Comparison of ENCODE assay signal across 16 cellular contexts in the genomic region with DNA sequence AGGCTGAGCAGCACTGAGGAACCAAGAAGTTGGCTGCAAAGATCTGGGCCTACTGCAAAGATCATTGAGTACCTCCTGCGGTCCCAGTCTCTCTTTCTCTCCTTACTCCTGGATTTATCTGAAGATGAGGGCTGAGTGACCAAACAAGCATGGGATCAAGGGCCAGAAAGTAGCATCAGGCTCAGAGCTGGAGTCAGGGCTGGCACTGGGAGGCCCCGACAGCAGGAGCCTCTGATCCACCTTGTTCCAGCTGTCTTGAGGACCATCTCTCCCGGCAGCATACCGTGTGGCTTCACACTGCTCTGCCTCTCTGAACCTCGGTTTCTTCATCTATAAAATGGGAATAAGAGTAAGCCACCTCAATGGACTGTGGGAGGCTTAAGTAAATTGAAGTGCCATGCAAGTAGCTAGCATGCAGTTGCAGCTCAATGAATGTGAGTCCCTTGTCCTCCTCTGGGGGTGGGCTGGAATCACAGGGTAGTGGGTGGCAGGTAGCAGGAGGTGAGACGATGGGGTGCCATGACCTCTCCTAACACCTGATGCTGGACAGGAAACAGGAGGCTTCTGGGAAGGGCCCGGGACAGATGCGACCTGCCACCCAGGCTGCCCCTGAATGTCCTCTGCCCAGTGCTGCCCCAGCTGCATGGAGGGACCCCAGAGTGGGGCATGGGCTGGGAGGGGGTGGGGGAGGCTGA. TPM values are rescaled to one million over a fixed set of nuclear protein-coding genes. Genes with fewer than 3 reads are reported as not detected.
DNase-seq lines count a peak whose midpoint lies in the region; ATAC-seq, FAIRE-seq and TF ChIP-seq lines count a peak whose summit lies in the region.
"Had no signal": no experiment of that assay in that cellular context is flagged by ENCODE, and none has a peak within 500 bp of the region (broad histone marks: within the 10 kb centered on the region; RNA-seq: fewer than 3 reads in every experiment).

No MANE protein-coding gene starts in this region.

- H3K27me3 ChIP-seq in WERI-Rb-1 (ENCODE audit: insufficient read depth, low read depth, severe bottlenecking): no peaks in the 10 kb centered on the region
- no peaks in the 10 kb centered on the region for H3K27me3 ChIP-seq in tibial artery
- H3K27me3 ChIP-seq: vagina had no signal

- no peaks in the 10 kb centered on the region for H3K9me3 Mint-ChIP-seq in activated naive CD8-positive, alpha-beta T cell (ENCODE audit: low read depth)
- H3K9me3 Mint-ChIP-seq in activated naive CD8-positive, alpha-beta T cell treated with anti-CD3 and anti-CD28 coated beads, Interleukin-2, amount 50 U/mL, for 24 hours: no peaks in the 10 kb centered on the region
- H3K9me3 Mint-ChIP-seq in type B pancreatic cell: no peaks in the 10 kb centered on the region
- H3K9me3 Mint-ChIP-seq: CD8-positive, alpha-beta T cell; naive thymus-derived CD4-positive, alpha-beta T cell had no signal

- peak overlapping the region; percentile 24 for H3K27ac Mint-ChIP-seq in activated naive CD8-positive, alpha-beta T cell
- H3K27ac Mint-ChIP-seq in activated naive CD8-positive, alpha-beta T cell treated with anti-CD3 and anti-CD28 coated beads, Interleukin-2, amount 50 U/mL, for 24 hours: no peak overlapping the region
- no peak overlapping the region for H3K27ac Mint-ChIP-seq in type B pancreatic cell
- H3K27ac Mint-ChIP-seq: CD8-positive, alpha-beta T cell had no signal

- FAIRE-seq in kidney (lab: Jason Lieb, UNC): no peak
- FAIRE-seq: GM12892 had no signal

- H3K27ac ChIP-seq in WERI-Rb-1 (no peak overlapping the region), kidney (ENCODE audit: low read depth in 2 of 2, low read length in 2 of 2) (no peak overlapping the region), tibial artery (no peak overlapping the region)
- H3K27ac ChIP-seq: vagina had no signal

- DNase-seq in activated naive CD8-positive, alpha-beta T cell treated with anti-CD3 and anti-CD28 coated beads, Interleukin-2, amount 50 U/mL, for 24 hours: no peak
- DNase-seq in WERI-Rb-1: peak; percentile 2
- peak; percentile 43 for DNase-seq in kidney
- peak; percentile 53 for DNase-seq in type B pancreatic cell (ENCODE audit: extremely low spot score, unreplicated experiment)
- DNase-seq in NCI-H146 (lab: John Stamatoyannopoulos, UW): no peak
- no peak for DNase-seq in tibial artery
- DNase-seq: cortex of kidney; naive thymus-derived CD4-positive, alpha-beta T cell; NCI-H1694; stimulated activated CD4-positive, alpha-beta T cell treated with anti-CD3 and anti-CD28 coated beads, Interleukin-2, amount 100 ng/mL, for 48 hours; substantia nigra had no signal

- no peak overlapping the region for H3K4me3 Mint-ChIP-seq in activated naive CD8-positive, alpha-beta T cell
- H3K4me3 Mint-ChIP-seq in activated naive CD8-positive, alpha-beta T cell treated with anti-CD3 and anti-CD28 coated beads, Interleukin-2, amount 50 U/mL, for 24 hours: no peak overlapping the region
- H3K4me3 Mint-ChIP-seq in type B pancreatic cell: no peak overlapping the region
- H3K4me3 Mint-ChIP-seq: CD8-positive, alpha-beta T cell; naive thymus-derived CD4-positive, alpha-beta T cell had no signal

- no peaks in the 10 kb centered on the region for H3K9me3 ChIP-seq in WERI-Rb-1 (ENCODE audit: severe bottlenecking)
- H3K9me3 ChIP-seq in kidney (ENCODE audit: control insufficient read depth in 1 of 2, low read length in 2 of 2): no peaks in the 10 kb centered on the region
- no peaks in the 10 kb centered on the region for H3K9me3 ChIP-seq in tibial artery
- H3K9me3 ChIP-seq: vagina had no signal

- intact Hi-C loops in kidney (cut with DNase I): no loop called here
- intact Hi-C loops in tibial artery (cut with DNase I; ENCODE audit: low total_unique reads): loop anchor here (5.0 kb wide), 1 partner anchor 72 kb away; no protein-coding TSS in a partner anchor

- TF ChIP-seq CTCF in WERI-Rb-1 (IDR thresholded peaks at IDR 0.05; ENCODE audit: low read depth, low read length) (no peak), kidney (IDR thresholded peaks at IDR 0.05; ENCODE audit: borderline replicate concordance, extremely low read depth, insufficient read depth) (no peak), type B pancreatic cell (conservative IDR thresholded peaks at IDR 0.05) (no peak), tibial artery (IDR thresholded peaks at IDR 0.05) (no peak)

- no peak overlapping the region for H3K9ac ChIP-seq in kidney (ENCODE audit: low read length in 2 of 2)

- H3K4me3 ChIP-seq in WERI-Rb-1 (ENCODE audit: low read depth, low read length) (no peak overlapping the region), kidney (ENCODE audit: low read length in 2 of 2) (no peak overlapping the region), tibial artery (no peak overlapping the region)
- H3K4me3 ChIP-seq: vagina had no signal

- H3K4me1 Mint-ChIP-seq in activated naive CD8-positive, alpha-beta T cell (ENCODE audit: low read depth): peaks cover 16% of the 10 kb centered on the region
- peaks cover 19% of the 10 kb centered on the region for H3K4me1 Mint-ChIP-seq in activated naive CD8-positive, alpha-beta T cell treated with anti-CD3 and anti-CD28 coated beads, Interleukin-2, amount 50 U/mL, for 24 hours
- peaks cover 26% of the 10 kb centered on the region for H3K4me1 Mint-ChIP-seq in type B pancreatic cell (ENCODE audit: unreplicated experiment)

- H3K36me3 Mint-ChIP-seq in activated naive CD8-positive, alpha-beta T cell: no peaks in the 10 kb centered on the region
- H3K36me3 Mint-ChIP-seq in activated naive CD8-positive, alpha-beta T cell treated with anti-CD3 and anti-CD28 coated beads, Interleukin-2, amount 50 U/mL, for 24 hours (ENCODE audit: low read depth): no peaks in the 10 kb centered on the region
- H3K36me3 Mint-ChIP-seq in type B pancreatic cell: no peaks in the 10 kb centered on the region
- H3K36me3 Mint-ChIP-seq: CD8-positive, alpha-beta T cell; naive thymus-derived CD4-positive, alpha-beta T cell had no signal

- peaks cover 7% of the 10 kb centered on the region for H3K27me3 Mint-ChIP-seq in activated naive CD8-positive, alpha-beta T cell
- H3K27me3 Mint-ChIP-seq in activated naive CD8-positive, alpha-beta T cell treated with anti-CD3 and anti-CD28 coated beads, Interleukin-2, amount 50 U/mL, for 24 hours: peaks cover 11% of the 10 kb centered on the region
- H3K27me3 Mint-ChIP-seq in type B pancreatic cell: peaks cover 48% of the 10 kb centered on the region

- H3K4me1 ChIP-seq in kidney (ENCODE audit: control insufficient read depth in 1 of 2, insufficient read depth in 1 of 2, low read depth in 1 of 2, low read length in 2 of 2) (peaks cover 6 to 14% of the 10 kb centered on the region in 2 donors), tibial artery (peaks cover 0 to 63% (median 50%) of the 10 kb centered on the region in 4 donors)

- H3K36me3 ChIP-seq in WERI-Rb-1 (no peaks in the 10 kb centered on the region), kidney (ENCODE audit: control insufficient read depth in 1 of 2, insufficient read depth in 2 of 2, low read length in 2 of 2) (no peaks in the 10 kb centered on the region), tibial artery (no peaks in the 10 kb centered on the region)
- H3K36me3 ChIP-seq: vagina had no signal

- ATAC-seq in activated naive CD8-positive, alpha-beta T cell treated with anti-CD3 and anti-CD28 coated beads, Interleukin-2, amount 50 U/mL, for 24 hours: no peak
- no peak for ATAC-seq in GM18868 (IDR thresholded peaks at IDR 0.05; ENCODE audit: unreplicated experiment)

RNA-seq across cellular contexts. Expression of gene PRDM11, which starts 52.5 kb away (rescaled TPM):
- total RNA-seq in kidney: 22.5 TPM
- 2.9 TPM for polyA plus RNA-seq in kidney (ENCODE audit: insufficient read depth, low read depth, low replicate concordance)
- 13.6 and 24.0 TPM in 2 replicates for total RNA-seq in type B pancreatic cell (ENCODE audit: low replicate concordance)

Comparison
In these comparisons a context has a peak if more than half of its experiments do, and no peak if none do; other contexts are left out.
1. DNase-seq: peak in WERI-Rb-1 (single experiment), kidney (single experiment) and type B pancreatic cell (single experiment); none in activated naive CD8-positive, alpha-beta T cell treated with anti-CD3 and anti-CD28 coated beads, Interleukin-2, amount 50 U/mL, for 24 hours (single experiment), NCI-H146 (single experiment) and tibial artery (0 of 2).